In genomic region chr10:60469147-60469546, GRCh38 we compare ENCODE assay signal across 6 cellular contexts.
A peak's percentile ranks its signal among the peaks of the same experiment; 100 is the strongest.
DNase-seq lines count a peak whose midpoint lies in the region; FAIRE-seq and TF ChIP-seq lines count a peak whose summit lies in the region.
"Not testable (repeated sequence)": the region's sequence is repeated elsewhere in the genome, so short reads cannot be mapped to it uniquely, and the experiment has no call there.

No MANE protein-coding gene starts in this region.

- not testable (repeated sequence) for TF ChIP-seq CTCF in kidney (IDR thresholded peaks at IDR 0.05; ENCODE audit: borderline replicate concordance, extremely low read depth, insufficient read depth)

- not testable (repeated sequence) for H3K4me1 ChIP-seq in kidney (ENCODE audit: control insufficient read depth in 1 of 2, insufficient read depth in 1 of 2, low read depth in 1 of 2, low read length in 2 of 2); small intestine (ENCODE audit: control insufficient read depth in 2 of 2, insufficient read depth in 1 of 2, low read depth in 1 of 2, low read length in 1 of 2)

- H3K27me3 ChIP-seq in small intestine (ENCODE audit: control insufficient read depth in 2 of 2, insufficient read depth in 2 of 2, low read length in 2 of 2): not testable (repeated sequence)

- H3K4me3 ChIP-seq in kidney (ENCODE audit: low read length in 2 of 2); small intestine (ENCODE audit: low read depth in 1 of 2, low read length in 2 of 2): not testable (repeated sequence)

- intact Hi-C loops in kidney (cut with DNase I): not testable (repeated sequence)

- not testable (repeated sequence) for H3K27ac ChIP-seq in kidney (ENCODE audit: low read depth in 2 of 2, low read length in 2 of 2); small intestine (ENCODE audit: low read depth in 1 of 2, low read length in 1 of 2)

- FAIRE-seq in RCC 7860 (lab: Jason Lieb, UNC) (peak; percentile 95), colon (lab: Jason Lieb, UNC) (peak; percentile 100), frontal cortex (lab: Jason Lieb, UNC) (peak; percentile 100), kidney (lab: Jason Lieb, UNC) (peak; percentile 100), small intestine (lab: Jason Lieb, UNC) (peak; percentile 99)

- DNase-seq in DMS53 (lab: John Stamatoyannopoulos, UW) (peak; percentile 26), RCC 7860 (ENCODE audit: low spot score) (peak; percentile 12)
- not testable (repeated sequence) for DNase-seq in frontal cortex (ENCODE audit: low spot score in 2 of 2); kidney; small intestine

- not testable (repeated sequence) for H3K9ac ChIP-seq in kidney (ENCODE audit: low read length in 2 of 2)

- H3K36me3 ChIP-seq in kidney (ENCODE audit: control insufficient read depth in 1 of 2, insufficient read depth in 2 of 2, low read length in 2 of 2); small intestine (ENCODE audit: control insufficient read depth in 2 of 2, insufficient read depth in 2 of 2, low read length in 2 of 2): not testable (repeated sequence)

- not testable (repeated sequence) for H3K9me3 ChIP-seq in kidney (ENCODE audit: control insufficient read depth in 1 of 2, low read length in 2 of 2); small intestine (ENCODE audit: control insufficient read depth, low read depth)
